In genomic region chr14:75063491-75064204, GRCh38 we compare ENCODE assay signal across 8 cellular contexts. TPM values are rescaled to one million over a fixed set of nuclear protein-coding genes. Genes with fewer than 3 reads are reported as not detected.
DNase-seq lines count a peak whose midpoint lies in the region; ATAC-seq and TF ChIP-seq lines count a peak whose summit lies in the region.

Gene ACYP1, minus strand, starts transcription at chr14:75064024. Its CDS starts 471 bp downstream, at chr14:75063553.

- under 1% methylated on average over 34 of the region's 34 CpGs for WGBS in thymus

- DNase-seq in NCI-H1105 (lab: John Stamatoyannopoulos, UW) (peak; percentile 87), SKM-1 (lab: John Stamatoyannopoulos, UW; ENCODE audit: unreplicated experiment) (peak; percentile 54), glomerular endothelial cell (ENCODE audit: extremely low read depth, low read depth, low spot score) (no peak), osteocyte (ENCODE audit: extremely low spot score, unreplicated experiment) (peak; percentile 97)
- DNase-seq in activated naive CD4-positive, alpha-beta T cell treated with anti-CD3 and anti-CD28 coated beads, Interleukin-2, amount 50 U/mL, for 72 hours (ENCODE audit: low spot score in 2 of 2): peak; percentile 94 to 96

- no peaks in the 10 kb centered on the region for H3K27me3 ChIP-seq in thymus (ENCODE audit: control insufficient read depth, insufficient read depth)

- H3K27ac ChIP-seq in thymus (ENCODE audit: low read depth): peak within 1 kb of the TSS; percentile 71

- no peaks in the 10 kb centered on the region for H3K9me3 Mint-ChIP-seq in activated naive CD4-positive, alpha-beta T cell treated with anti-CD3 and anti-CD28 coated beads, Interleukin-2, amount 50 U/mL, for 72 hours
- H3K9me3 Mint-ChIP-seq in osteocyte (ENCODE audit: unreplicated experiment): no peaks in the 10 kb centered on the region

- TF ChIP-seq POLR2A in GM10847 (IDR thresholded peaks at IDR 0.05; ENCODE audit: extremely low read depth, insufficient read length): peak; percentile 48

- H3K27ac Mint-ChIP-seq in activated naive CD4-positive, alpha-beta T cell treated with anti-CD3 and anti-CD28 coated beads, Interleukin-2, amount 50 U/mL, for 72 hours: peak within 1 kb of the TSS; percentile 91 to 99
- H3K27ac Mint-ChIP-seq in osteocyte (ENCODE audit: unreplicated experiment): peak within 1 kb of the TSS; percentile 82

- ATAC-seq in HG02642 (IDR thresholded peaks at IDR 0.05; ENCODE audit: poor library complexity, unreplicated experiment): peak; percentile 98
- ATAC-seq in activated naive CD4-positive, alpha-beta T cell treated with anti-CD3 and anti-CD28 coated beads, Interleukin-2, amount 50 U/mL, for 72 hours: peak; percentile 99 to 100

- no peaks in the 10 kb centered on the region for H3K36me3 ChIP-seq in thymus (ENCODE audit: control insufficient read depth, insufficient read depth)

- H3K36me3 Mint-ChIP-seq in activated naive CD4-positive, alpha-beta T cell treated with anti-CD3 and anti-CD28 coated beads, Interleukin-2, amount 50 U/mL, for 72 hours: peaks cover 25 to 38% of the 10 kb centered on the region in 2 donors
- H3K36me3 Mint-ChIP-seq in osteocyte (ENCODE audit: unreplicated experiment): no peaks in the 10 kb centered on the region

- H3K4me1 ChIP-seq in thymus (ENCODE audit: control insufficient read depth, insufficient read depth, low read length): peaks cover 10% of the 10 kb centered on the region

- no peaks in the 10 kb centered on the region for H3K27me3 Mint-ChIP-seq in osteocyte (ENCODE audit: unreplicated experiment)

- H3K9me3 ChIP-seq in thymus (ENCODE audit: control insufficient read depth): no peaks in the 10 kb centered on the region

- H3K4me3 Mint-ChIP-seq in osteocyte (ENCODE audit: unreplicated experiment): peak within 1 kb of the TSS; percentile 99

- H3K4me1 Mint-ChIP-seq in osteocyte (ENCODE audit: unreplicated experiment): peaks cover 25% of the 10 kb centered on the region

- no peak for TF ChIP-seq CTCF in osteocyte (IDR thresholded peaks at IDR 0.05)

- peak within 1 kb of the TSS; percentile 74 for H3K4me3 ChIP-seq in thymus (ENCODE audit: low read length)

RNA-seq across cellular contexts. Expression of gene ACYP1, which starts in this region (rescaled TPM):
- 10 to 100 TPM; 33.9 to 58.6 TPM for total RNA-seq in activated naive CD4-positive, alpha-beta T cell treated with anti-CD3 and anti-CD28 coated beads, Interleukin-2, amount 50 U/mL, for 72 hours
- total RNA-seq in glomerular endothelial cell: 8.2 and 13.3 TPM in 2 replicates
- 8.8 and 10.4 TPM in 2 replicates for total RNA-seq in osteocyte
- polyA plus RNA-seq in thymus: 49.9 TPM
